In the genomic region with DNA sequence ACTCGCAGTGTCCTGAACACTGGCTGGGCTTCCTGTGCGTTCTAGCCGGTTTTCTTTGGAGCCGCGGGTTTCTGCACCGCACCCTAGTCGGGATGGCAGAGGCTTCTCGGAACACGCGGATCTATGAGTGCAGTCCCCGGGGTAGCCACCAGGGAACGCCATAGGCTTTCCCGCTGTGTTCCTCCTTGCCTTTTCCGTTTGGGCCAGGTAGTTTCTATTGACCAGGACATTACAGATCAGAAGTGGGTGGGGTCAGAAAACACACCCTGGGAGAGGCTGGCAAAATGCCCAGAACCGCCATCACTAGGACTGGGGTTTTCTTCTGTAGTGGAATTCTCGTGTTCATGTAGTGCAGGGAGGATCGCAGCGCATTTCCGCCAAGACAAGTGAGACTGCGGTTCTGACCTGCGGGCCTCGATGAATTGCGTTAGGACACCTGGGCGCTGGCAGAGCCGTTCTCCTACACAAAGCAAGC, we compare ENCODE assay signal across 8 cellular contexts.
DNase-seq lines count a peak whose midpoint lies in the region; TF ChIP-seq lines count a peak whose summit lies in the region.
"Not testable (repeated sequence)": the region's sequence is repeated elsewhere in the genome, so short reads cannot be mapped to it uniquely, and the experiment has no call there.

No MANE protein-coding gene starts in this region.

- H3K36me3 Mint-ChIP-seq in activated naive CD4-positive, alpha-beta T cell treated with anti-CD3 and anti-CD28 coated beads, Interleukin-2, amount 50 U/mL, for 24 hours = not testable (repeated sequence)

- peak overlapping the region; percentile 9 for H3K4me3 ChIP-seq in epithelial cell of esophagus (ENCODE audit: low read length)
- peak overlapping the region in 2 of 4 donors; percentile 16 to 38 for H3K4me3 ChIP-seq in transverse colon

- peak overlapping the region; percentile 91 for H3K27ac Mint-ChIP-seq in activated naive CD4-positive, alpha-beta T cell treated with anti-CD3 and anti-CD28 coated beads, Interleukin-2, amount 50 U/mL, for 24 hours

- H3K27me3 Mint-ChIP-seq in activated naive CD4-positive, alpha-beta T cell treated with anti-CD3 and anti-CD28 coated beads, Interleukin-2, amount 50 U/mL, for 24 hours = not testable (repeated sequence)

- H3K4me1 Mint-ChIP-seq in activated naive CD4-positive, alpha-beta T cell treated with anti-CD3 and anti-CD28 coated beads, Interleukin-2, amount 50 U/mL, for 24 hours = peaks cover 42% of the 10 kb centered on the region

- H3K9me3 Mint-ChIP-seq in activated naive CD4-positive, alpha-beta T cell treated with anti-CD3 and anti-CD28 coated beads, Interleukin-2, amount 50 U/mL, for 24 hours = not testable (repeated sequence)

- H3K36me3 ChIP-seq in transverse colon = not testable (repeated sequence)

- H3K9me3 ChIP-seq in transverse colon = not testable (repeated sequence)

- not testable (repeated sequence) for TF ChIP-seq POLR2A in transverse colon (IDR thresholded peaks at IDR 0.05)

- H3K27me3 ChIP-seq in transverse colon = peaks cover 34% of the 10 kb centered on the region

- DNase-seq in G401 (ENCODE audit: low spot score) = peak; percentile 22
- DNase-seq in NCI-H187 treated with DMSO at 0.1 percent for 48 hours (lab: John Stamatoyannopoulos, UW) = peak; percentile 35
- peak; percentile 23 for DNase-seq in activated CD4-positive, alpha-beta T cell treated with anti-CD3 and anti-CD28 coated beads for 1 hour
- DNase-seq in epithelial cell of esophagus (ENCODE audit: low read depth) = peak; percentile 94
- DNase-seq in kidney tubule cell (ENCODE audit: low spot score) = peak; percentile 78
- DNase-seq in retina = peak; percentile 73
- DNase-seq in transverse colon = peak; percentile 92

- intact Hi-C loops in transverse colon (cut with DNase I; ENCODE audit: low total_unique reads) = not testable (repeated sequence)

- TF ChIP-seq CTCF in epithelial cell of esophagus (IDR thresholded peaks at IDR 0.05; ENCODE audit: insufficient read depth, low read depth, low read length, missing control alignments) (peak; percentile 64), transverse colon (IDR thresholded peaks at IDR 0.05) (peak; percentile 43 to 90 (median 62))

- 9% methylated on average over 25 of the region's 25 CpGs; no CpG with 5 or more reads in 1 of the 2 donors for WGBS in transverse colon (ENCODE audit: low coverage in 1 of 2), 2 donors

- peaks cover 2 to 22% (median 11%) of the 10 kb centered on the region in 4 donors for H3K4me1 ChIP-seq in transverse colon

- TF ChIP-seq EP300 in transverse colon (IDR thresholded peaks at IDR 0.05; ENCODE audit: low read depth) = not testable (repeated sequence)

- in situ Hi-C loops in G401 (cut with HindIII; ENCODE audit: low sequenced_read_pairs); transverse colon (cut with MboI; ENCODE audit: low pct_ligation_motif_present in 1 of 4, low pct_unique_long_range_greater_than_20kb in 1 of 4, low sequenced_read_pairs in 3 of 4): not testable (repeated sequence)

- H3K27ac ChIP-seq in transverse colon = peak overlapping the region; percentile 22 to 76 (median 65)

- H3K4me3 Mint-ChIP-seq in activated naive CD4-positive, alpha-beta T cell treated with anti-CD3 and anti-CD28 coated beads, Interleukin-2, amount 50 U/mL, for 24 hours = peak overlapping the region; percentile 93

Comparison
In these comparisons a context has a peak if more than half of its experiments do, and no peak if none do; other contexts are left out.
1. DNase-seq: peak in every context shown above with its lines; median percentile 94 in epithelial cell of esophagus; 92 in transverse colon; 78 in kidney tubule cell; 73 in retina; 35 in NCI-H187 treated with DMSO at 0.1 percent for 48 hours; 23 in activated CD4-positive, alpha-beta T cell treated with anti-CD3 and anti-CD28 coated beads for 1 hour; 22 in G401.